ENCODE assay signal across 28 cellular contexts in genomic region chr16:81860867-81861266, GRCh38.
DNase-seq lines count a peak whose midpoint lies in the region; ATAC-seq, FAIRE-seq and TF ChIP-seq lines count a peak whose summit lies in the region.
"Had no signal": no experiment of that assay in that cellular context is flagged by ENCODE, and none has a peak within 500 bp of the region (broad histone marks: within the 10 kb centered on the region; RNA-seq: fewer than 3 reads in every experiment).

No MANE protein-coding gene starts in this region.

- peak overlapping the region; percentile 46 for H3K27ac Mint-ChIP-seq in activated B cell treated with CpG ODN at 0.5 μM for 24 hours
- H3K27ac Mint-ChIP-seq: activated naive CD8-positive, alpha-beta T cell treated with anti-CD3 and anti-CD28 coated beads for 36 hours; activated T-helper 2 cell treated with anti-CD3 and anti-CD28 coated beads, Interferon-gamma antibody, Interleukin-2, Interleukin-4, amounts not matched to agents 10 μg/mL and 5 μg/mL and 100 μg/mL, durations not matched to agents 14 hours and 24 hours and 36 hours; endodermal cell; GM23338; stimulated activated naive CD8-positive, alpha-beta T cell treated with anti-CD3 and anti-CD28 coated beads, Interleukin-15, Interleukin-2, amounts not matched to agents 100 ng/mL and 50 ng/mL, for 24 hours; T-cell had no signal

- H3K9me3 ChIP-seq in lower lobe of right lung (no peaks in the 10 kb centered on the region), subcutaneous abdominal adipose tissue (ENCODE audit: control insufficient read depth in 5 of 5, low read length in 5 of 5) (no peaks in the 10 kb centered on the region), SJCRH30 (replicated peaks) (no peaks in the 10 kb centered on the region)
- H3K9me3 ChIP-seq: Peyer's patch, psoas muscle, sigmoid colon, transverse colon had no signal

- H3K4me3 ChIP-seq in lower lobe of right lung (no peak overlapping the region), subcutaneous abdominal adipose tissue (ENCODE audit: low read depth in 1 of 5, low read length in 5 of 5) (no peak overlapping the region), SJCRH30 (no peak overlapping the region)
- H3K4me3 ChIP-seq: cardiac muscle cell, GM23338, Peyer's patch, psoas muscle, sigmoid colon, transverse colon had no signal

- no peaks in the 10 kb centered on the region for H3K27me3 Mint-ChIP-seq in activated B cell treated with CpG ODN at 0.5 μM for 24 hours
- H3K27me3 Mint-ChIP-seq: stimulated activated naive CD8-positive, alpha-beta T cell treated with anti-CD3 and anti-CD28 coated beads, Interleukin-15, Interleukin-2, amounts not matched to agents 100 ng/mL and 50 ng/mL, for 24 hours had no signal

- POLR2A ChIA-PET in activated B cell treated with CpG ODN at 0.5 μM for 24 hours (lab: Charles Lee) = interaction anchor here (0.7 to 1.7 kb wide), 2 partner anchors 9 to 19 kb away, joined by 3 to 5 read pairs; no protein-coding TSS in a partner anchor

- H3K36me3 Mint-ChIP-seq in activated B cell treated with CpG ODN at 0.5 μM for 24 hours (ENCODE audit: low read depth) = peaks cover 88% of the 10 kb centered on the region
- H3K36me3 Mint-ChIP-seq: activated naive CD8-positive, alpha-beta T cell treated with anti-CD3 and anti-CD28 coated beads for 36 hours; T-cell had no signal

- TF ChIP-seq CTCF in activated B cell treated with CpG ODN at 0.5 μM for 24 hours (IDR thresholded peaks at IDR 0.05) (no peak), lower lobe of right lung (IDR thresholded peaks at IDR 0.05) (no peak)

- H3K27ac ChIP-seq in lower lobe of right lung = peak overlapping the region; percentile 68
- peak overlapping the region; percentile 61 for H3K27ac ChIP-seq in subcutaneous abdominal adipose tissue (ENCODE audit: low read depth, low read length)
- no peak overlapping the region for H3K27ac ChIP-seq in SJCRH30
- H3K27ac ChIP-seq: cardiac muscle cell, psoas muscle had no signal

- H3K36me3 ChIP-seq in lower lobe of right lung = peaks cover 11% of the 10 kb centered on the region
- peaks cover 0 to 21% (median 3%) of the 10 kb centered on the region in 5 donors for H3K36me3 ChIP-seq in subcutaneous abdominal adipose tissue (ENCODE audit: control insufficient read depth in 5 of 5, insufficient read depth in 5 of 5, low read length in 5 of 5)
- no peaks in the 10 kb centered on the region for H3K36me3 ChIP-seq in SJCRH30
- H3K36me3 ChIP-seq: cardiac muscle cell, sigmoid colon, transverse colon had no signal

- DNase-seq in GM18507 (ENCODE audit: extremely low spot score, insufficient read length, low read depth) = no peak
- no peak for DNase-seq in activated B cell treated with CpG ODN at 0.5 μM for 24 hours
- DNase-seq in lower lobe of right lung = no peak
- DNase-seq in NCI-H1092 (lab: John Stamatoyannopoulos, UW) = no peak
- DNase-seq in HuH-7 (ENCODE audit: low spot score) = no peak
- no peak for DNase-seq in SJCRH30
- DNase-seq: activated CD4-positive, alpha-beta T cell treated with anti-CD3 and anti-CD28 coated beads, Interleukin-2, amount 50 U/mL, for 48 hours; activated naive CD8-positive, alpha-beta T cell treated with anti-CD3 and anti-CD28 coated beads for 36 hours; aorta; endodermal cell; foreskin melanocyte; left cardiac atrium; NCI-H1105 treated with DMSO at 0.1 percent for 48 hours; NCI-H2029; NCI-H526; nucleus accumbens; Peyer's patch; psoas muscle; SIG-M5; sigmoid colon; T-cell; transverse colon had no signal

- H3K9ac ChIP-seq in subcutaneous abdominal adipose tissue (ENCODE audit: low read length in 5 of 5) = no peak overlapping the region

- peaks cover 12% of the 10 kb centered on the region for H3K4me1 ChIP-seq in lower lobe of right lung
- H3K4me1 ChIP-seq in subcutaneous abdominal adipose tissue (ENCODE audit: control insufficient read depth in 5 of 5, insufficient read depth in 5 of 5, low read length in 5 of 5) = peaks cover 0 to 32% (median 6%) of the 10 kb centered on the region in 5 donors
- no peaks in the 10 kb centered on the region for H3K4me1 ChIP-seq in SJCRH30
- H3K4me1 ChIP-seq: psoas muscle, sigmoid colon, transverse colon had no signal

- no peaks in the 10 kb centered on the region for H3K9me3 Mint-ChIP-seq in activated B cell treated with CpG ODN at 0.5 μM for 24 hours
- H3K9me3 Mint-ChIP-seq: activated naive CD8-positive, alpha-beta T cell treated with anti-CD3 and anti-CD28 coated beads for 36 hours; activated T-helper 2 cell treated with anti-CD3 and anti-CD28 coated beads, Interferon-gamma antibody, Interleukin-2, Interleukin-4, amounts not matched to agents 10 μg/mL and 5 μg/mL and 100 μg/mL, durations not matched to agents 14 hours and 24 hours and 36 hours; endodermal cell; GM23338; stimulated activated naive CD8-positive, alpha-beta T cell treated with anti-CD3 and anti-CD28 coated beads, Interleukin-15, Interleukin-2, amounts not matched to agents 100 ng/mL and 50 ng/mL, for 24 hours; T-cell had no signal

- CTCF ChIA-PET in activated B cell treated with CpG ODN at 0.5 μM for 24 hours (lab: Charles Lee) = interaction anchor here (1.3 to 1.5 kb wide), 2 partner anchors 13 to 19 kb away, joined by 3 to 4 read pairs; no protein-coding TSS in a partner anchor

- H3K4me1 Mint-ChIP-seq in activated B cell treated with CpG ODN at 0.5 μM for 24 hours = peaks cover 64% of the 10 kb centered on the region
- H3K4me1 Mint-ChIP-seq: activated naive CD8-positive, alpha-beta T cell treated with anti-CD3 and anti-CD28 coated beads for 36 hours had no signal

- no peak overlapping the region for H3K4me3 Mint-ChIP-seq in activated B cell treated with CpG ODN at 0.5 μM for 24 hours
- H3K4me3 Mint-ChIP-seq: activated naive CD8-positive, alpha-beta T cell treated with anti-CD3 and anti-CD28 coated beads for 36 hours; endodermal cell; GM23338; stimulated activated naive CD8-positive, alpha-beta T cell treated with anti-CD3 and anti-CD28 coated beads, Interleukin-15, Interleukin-2, amounts not matched to agents 100 ng/mL and 50 ng/mL, for 24 hours; T-cell had no signal

- no peak for ATAC-seq in activated B cell treated with CpG ODN at 0.5 μM for 24 hours (ENCODE audit: low read depth)
- ATAC-seq in lower lobe of right lung = no peak
- ATAC-seq: GM23338, psoas muscle, T-cell had no signal

- peak; percentile 73 for FAIRE-seq in GM18507 (lab: Jason Lieb, UNC)
- FAIRE-seq: D721Med had no signal

- H3K27me3 ChIP-seq in lower lobe of right lung (ENCODE audit: low read depth) (peaks cover 6% of the 10 kb centered on the region), subcutaneous abdominal adipose tissue (ENCODE audit: control insufficient read depth in 5 of 5, insufficient read depth in 4 of 5, low read length in 5 of 5) (peaks cover 0 to 6% (median 4%) of the 10 kb centered on the region in 5 donors), SJCRH30 (no peaks in the 10 kb centered on the region)
- H3K27me3 ChIP-seq: cardiac muscle cell, Peyer's patch had no signal

- intact Hi-C loops in activated B cell treated with CpG ODN at 0.5 μM for 24 hours (cut with micrococcal nuclease) (loop anchor here (10.0 kb wide), 1 partner anchor 856 kb away; the partner anchor contains the start of genes CENPN and CMC2), lower lobe of right lung (cut with DNase I) (no loop called here)
